In the genomic region with DNA sequence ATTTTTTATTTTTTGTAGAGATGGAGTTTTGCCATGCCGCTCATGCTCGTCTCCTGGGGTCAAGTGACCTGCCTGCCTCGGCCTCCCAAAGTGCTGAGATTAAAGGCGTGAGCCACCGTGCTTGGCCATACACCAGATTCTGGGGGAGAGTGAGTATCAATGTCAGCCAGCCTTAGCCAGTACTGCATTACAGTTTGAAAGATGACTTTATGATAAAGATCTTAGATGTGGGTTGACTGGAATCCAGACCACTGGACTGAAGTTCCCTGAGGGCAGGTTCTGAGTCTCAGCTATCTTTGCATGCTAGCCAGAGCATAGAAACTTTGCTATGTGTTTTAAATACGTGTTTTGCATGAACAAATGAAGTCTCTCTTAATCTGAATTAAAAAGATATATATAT, we compare ENCODE assay signal across 32 cellular contexts.
"Had no signal": no experiment of that assay in that cellular context is flagged by ENCODE, and none has a peak within 500 bp of the region (broad histone marks: within the 10 kb centered on the region; RNA-seq: fewer than 3 reads in every experiment).

No MANE protein-coding gene starts in this region.

- H3K9me3 Mint-ChIP-seq: activated CD4-positive, alpha-beta T cell treated with anti-CD3 and anti-CD28 coated beads, Interleukin-2, amount 10 ng/mL, durations not matched to agents 24 days and 14 days; activated T-helper 1 cell treated with anti-CD3 and anti-CD28 coated beads, Interleukin-12 subunit alpha, Interleukin-12 subunit beta, Interleukin-2, Interleukin-4 antibody, amounts not matched to agents 30 ng/mL and 10 ng/mL and 1 ng/mL, durations not matched to agents 14 hours and 24 hours and 36 hours; activated T-helper 2 cell treated with anti-CD3 and anti-CD28 coated beads, Interferon-gamma antibody, Interleukin-2, Interleukin-4, amounts not matched to agents 10 μg/mL and 5 μg/mL and 100 μg/mL, durations not matched to agents 14 hours and 24 hours and 36 hours; effector memory CD8-positive, alpha-beta T cell had no signal

- H3K4me1 ChIP-seq: adrenal gland, body of pancreas, esophagus muscularis mucosa, foreskin keratinocyte, heart left ventricle had no signal

- H3K27me3 ChIP-seq: adrenal gland, body of pancreas, esophagus muscularis mucosa, foreskin keratinocyte, gastrocnemius medialis, heart left ventricle had no signal

- H3K36me3 ChIP-seq: adrenal gland, gastrocnemius medialis had no signal

- ATAC-seq: activated CD4-positive, CD25-positive, alpha-beta regulatory T cell treated with anti-CD3 and anti-CD28 coated beads, Interleukin-2, amount 50 U/mL, for 24 hours; activated CD8-positive, alpha-beta memory T cell treated with anti-CD3 and anti-CD28 coated beads, Interleukin-2, amount 10 ng/mL, durations not matched to agents 7 days and 5 days; activated CD8-positive, alpha-beta T cell treated with anti-CD3 and anti-CD28 coated beads, Interleukin-2, amount 10 ng/mL, durations not matched to agents 7 days and 5 days; activated naive CD8-positive, alpha-beta T cell treated with anti-CD3 and anti-CD28 coated beads, Interleukin-2, amount 50 U/mL, for 24 hours; body of pancreas; effector memory CD8-positive, alpha-beta T cell; foreskin keratinocyte; gastrocnemius medialis; heart left ventricle had no signal

- H3K27me3 Mint-ChIP-seq: activated CD4-positive, alpha-beta memory T cell treated with anti-CD3 and anti-CD28 coated beads for 36 hours; activated CD4-positive, alpha-beta T cell treated with anti-CD3 and anti-CD28 coated beads, Interleukin-2, amount 10 ng/mL, durations not matched to agents 24 days and 14 days; activated naive CD4-positive, alpha-beta T cell treated with anti-CD3 and anti-CD28 coated beads, Interleukin-2, amount 50 U/mL, for 24 hours; activated naive CD8-positive, alpha-beta T cell treated with anti-CD3 and anti-CD28 coated beads for 36 hours; activated naive CD8-positive, alpha-beta T cell treated with anti-CD3 and anti-CD28 coated beads, Interleukin-2, amount 50 U/mL, for 24 hours; effector memory CD8-positive, alpha-beta T cell had no signal

- H3K9me3 ChIP-seq: adrenal gland, body of pancreas, esophagus muscularis mucosa, gastrocnemius medialis, heart left ventricle had no signal

- H3K4me3 ChIP-seq: adrenal gland, body of pancreas, esophagus muscularis mucosa, gastrocnemius medialis, heart left ventricle had no signal

- H3K27ac ChIP-seq: adrenal gland, body of pancreas, esophagus muscularis mucosa, foreskin keratinocyte, gastrocnemius medialis, heart left ventricle had no signal

- H3K36me3 Mint-ChIP-seq: activated CD8-positive, alpha-beta memory T cell treated with anti-CD3 and anti-CD28 coated beads, Interleukin-2, amount 10 ng/mL, durations not matched to agents 7 days and 5 days had no signal

- DNase-seq: activated CD4-positive, alpha-beta memory T cell treated with anti-CD3 and anti-CD28 coated beads for 36 hours; activated CD4-positive, alpha-beta T cell treated with anti-CD3 and anti-CD28 coated beads, Interleukin-2, amount 10 ng/mL, durations not matched to agents 24 days and 14 days; activated CD8-positive, alpha-beta memory T cell treated with anti-CD3 and anti-CD28 coated beads, Interleukin-2, amount 10 ng/mL, durations not matched to agents 7 days and 5 days; activated CD8-positive, alpha-beta memory T cell treated with anti-CD3 and anti-CD28 coated beads, Interleukin-2, amount 50 U/mL, for 4 hours; activated CD8-positive, alpha-beta T cell treated with anti-CD3 and anti-CD28 coated beads, Interleukin-2, amount 10 ng/mL, durations not matched to agents 7 days and 5 days; activated effector memory CD4-positive, alpha-beta T cell treated with anti-CD3 and anti-CD28 coated beads, Interleukin-2, amount 50 U/mL, for 16 hours; activated naive CD4-positive, alpha-beta T cell treated with anti-CD3 and anti-CD28 coated beads for 36 hours; activated naive CD8-positive, alpha-beta T cell treated with anti-CD3 and anti-CD28 coated beads for 36 hours; activated naive CD8-positive, alpha-beta T cell treated with anti-CD3 and anti-CD28 coated beads, Interleukin-2, amount 50 U/mL, for 24 hours; activated T-cell treated with anti-CD3 and anti-CD28 coated beads, Interleukin-2, amount 50 U/mL, for 1 hour; activated T-cell treated with anti-CD3 and anti-CD28 coated beads, Interleukin-2, amount 50 U/mL, for 48 hours; adrenal gland; amygdala; aorta; body of pancreas; caudate nucleus; cortex of kidney; dermis blood vessel endothelial cell; effector CD4-positive, alpha-beta T cell; effector memory CD8-positive, alpha-beta T cell; erythroblast; foreskin keratinocyte; gastrocnemius medialis; glutamatergic neuron; heart left ventricle; T-helper 2 cell had no signal

- H3K4me3 Mint-ChIP-seq: activated CD4-positive, alpha-beta memory T cell treated with anti-CD3 and anti-CD28 coated beads for 36 hours; activated CD4-positive, alpha-beta T cell treated with anti-CD3 and anti-CD28 coated beads, Interleukin-2, amount 10 ng/mL, durations not matched to agents 24 days and 14 days; activated CD8-positive, alpha-beta memory T cell treated with anti-CD3 and anti-CD28 coated beads, Interleukin-2, amount 10 ng/mL, durations not matched to agents 7 days and 5 days; activated CD8-positive, alpha-beta T cell treated with anti-CD3 and anti-CD28 coated beads, Interleukin-2, amount 10 ng/mL, durations not matched to agents 7 days and 5 days; activated naive CD4-positive, alpha-beta T cell treated with anti-CD3 and anti-CD28 coated beads for 36 hours; activated naive CD4-positive, alpha-beta T cell treated with anti-CD3 and anti-CD28 coated beads, Interleukin-2, amount 50 U/mL, for 24 hours; activated naive CD8-positive, alpha-beta T cell treated with anti-CD3 and anti-CD28 coated beads for 36 hours; activated naive CD8-positive, alpha-beta T cell treated with anti-CD3 and anti-CD28 coated beads, Interleukin-2, amount 50 U/mL, for 24 hours; activated T-helper 1 cell treated with anti-CD3 and anti-CD28 coated beads, Interleukin-12 subunit alpha, Interleukin-12 subunit beta, Interleukin-2, Interleukin-4 antibody, amounts not matched to agents 30 ng/mL and 10 ng/mL and 1 ng/mL, durations not matched to agents 14 hours and 24 hours and 36 hours; effector memory CD8-positive, alpha-beta T cell had no signal

- H3K27ac Mint-ChIP-seq: activated CD4-positive, alpha-beta memory T cell treated with anti-CD3 and anti-CD28 coated beads for 36 hours; activated CD4-positive, alpha-beta T cell treated with anti-CD3 and anti-CD28 coated beads, Interleukin-2, amount 10 ng/mL, durations not matched to agents 24 days and 14 days; activated CD8-positive, alpha-beta memory T cell treated with anti-CD3 and anti-CD28 coated beads, Interleukin-2, amount 10 ng/mL, durations not matched to agents 7 days and 5 days; activated CD8-positive, alpha-beta T cell treated with anti-CD3 and anti-CD28 coated beads, Interleukin-2, amount 10 ng/mL, durations not matched to agents 7 days and 5 days; activated naive CD4-positive, alpha-beta T cell treated with anti-CD3 and anti-CD28 coated beads for 36 hours; activated naive CD4-positive, alpha-beta T cell treated with anti-CD3 and anti-CD28 coated beads, Interleukin-2, amount 50 U/mL, for 24 hours; activated naive CD8-positive, alpha-beta T cell treated with anti-CD3 and anti-CD28 coated beads for 36 hours; activated naive CD8-positive, alpha-beta T cell treated with anti-CD3 and anti-CD28 coated beads, Interleukin-2, amount 50 U/mL, for 24 hours; activated T-helper 1 cell treated with anti-CD3 and anti-CD28 coated beads, Interleukin-12 subunit alpha, Interleukin-12 subunit beta, Interleukin-2, Interleukin-4 antibody, amounts not matched to agents 30 ng/mL and 10 ng/mL and 1 ng/mL, durations not matched to agents 14 hours and 24 hours and 36 hours; activated T-helper 2 cell treated with anti-CD3 and anti-CD28 coated beads, Interferon-gamma antibody, Interleukin-2, Interleukin-4, amounts not matched to agents 10 μg/mL and 5 μg/mL and 100 μg/mL, durations not matched to agents 14 hours and 24 hours and 36 hours; effector memory CD8-positive, alpha-beta T cell had no signal

- FAIRE-seq: colon had no signal
